1 cellular context compared by ENCODE assay signal in genomic region chrX:1391707-1392375, GRCh38.
TF ChIP-seq lines count a peak whose summit lies in the region.

SLC25A6 (minus strand) TSS chrX:1392113; CDS start chrX:1392009, 104 bp downstream.

TF ChIP-seq in HepG2, 621 proteins besides CTCF, POLR2A, EP300 and RAD21 (continued from another document and continues in another):
- TF ChIP-seq ZNF704 (CRISPR knock-in tag; IDR thresholded peaks at IDR 0.05; ENCODE audit: borderline replicate concordance) (peak; percentile 90; the same call in 1 of the 2 replicates), SP2 (CRISPR knock-in tag; IDR thresholded peaks at IDR 0.05) (peak; percentile 88), ZNF782 (CRISPR knock-in tag; IDR thresholded peaks at IDR 0.05; ENCODE audit: borderline replicate concordance) (peak; percentile 79; the same call in 1 of the 2 replicates), RAD51 (IDR thresholded peaks at IDR 0.05; ENCODE audit: borderline replicate concordance) (peak; percentile 97), ZNF143 (CRISPR knock-in tag; IDR thresholded peaks at IDR 0.05) (peak; percentile 91), SNAPC4 (CRISPR knock-in tag; IDR thresholded peaks at IDR 0.05) (peak; percentile 55; the same call in 1 of the 2 replicates), SIX1 (CRISPR knock-in tag; IDR thresholded peaks at IDR 0.05; ENCODE audit: borderline replicate concordance) (no peak), MXD4 (CRISPR knock-in tag; IDR thresholded peaks at IDR 0.05) (peak; percentile 85), ZNF83 (CRISPR knock-in tag; IDR thresholded peaks at IDR 0.05; ENCODE audit: borderline replicate concordance) (peak; percentile 97), ZNF737 (CRISPR knock-in tag; IDR thresholded peaks at IDR 0.05; ENCODE audit: borderline replicate concordance) (no peak), SP140L (CRISPR knock-in tag; IDR thresholded peaks at IDR 0.05; ENCODE audit: borderline replicate concordance) (no peak), BRD4 (CRISPR knock-in tag; IDR thresholded peaks at IDR 0.05) (peak; percentile 89; the same call in 1 of the 2 replicates), ATF1 (CRISPR knock-in tag; IDR thresholded peaks at IDR 0.05) (no peak), ZSCAN29 (CRISPR knock-in tag; conservative IDR thresholded peaks at IDR 0.05) (no peak), SALL2 (CRISPR knock-in tag; IDR thresholded peaks at IDR 0.05) (peak; percentile 51), ZZZ3 (CRISPR knock-in tag; IDR thresholded peaks at IDR 0.05; ENCODE audit: borderline replicate concordance) (no peak), SATB2 (CRISPR knock-in tag; IDR thresholded peaks at IDR 0.05) (no peak; the same call in 1 of the 2 replicates), ESRRA (CRISPR knock-in tag; IDR thresholded peaks at IDR 0.05; ENCODE audit: low read depth) (no peak), RELA (CRISPR knock-in tag; IDR thresholded peaks at IDR 0.05) (no peak), ZNF775 (CRISPR knock-in tag; IDR thresholded peaks at IDR 0.05; ENCODE audit: borderline replicate concordance) (no peak), ZNF256 (CRISPR knock-in tag; conservative IDR thresholded peaks at IDR 0.05) (no peak; the same call in 1 of the 2 replicates), ZFP1 (CRISPR knock-in tag; IDR thresholded peaks at IDR 0.05) (no peak), TRIM24 (CRISPR knock-in tag; IDR thresholded peaks at IDR 0.05) (no peak), THAP8 (CRISPR knock-in tag; IDR thresholded peaks at IDR 0.05; ENCODE audit: borderline replicate concordance) (no peak), ZNF510 (CRISPR knock-in tag; IDR thresholded peaks at IDR 0.05; ENCODE audit: low read depth) (0 out of 2 replicates have a peak, but pooled peaks have one; percentile 19), ZSCAN25 (CRISPR knock-in tag; IDR thresholded peaks at IDR 0.05) (no peak; the same call in 1 of the 2 replicates), MAF1 (CRISPR knock-in tag; IDR thresholded peaks at IDR 0.05; ENCODE audit: borderline replicate concordance) (peak; percentile 63; the same call in 1 of the 2 replicates), HMG20A (CRISPR knock-in tag; IDR thresholded peaks at IDR 0.05; ENCODE audit: borderline replicate concordance) (no peak), SRY (CRISPR knock-in tag; IDR thresholded peaks at IDR 0.05) (peak; percentile 95), JUND (CRISPR knock-in tag; IDR thresholded peaks at IDR 0.05) (peak; percentile 20; the same call in 1 of the 2 replicates), UBTF (CRISPR knock-in tag; IDR thresholded peaks at IDR 0.05) (peak; percentile 85), MAZ (IDR thresholded peaks at IDR 0.05; ENCODE audit: borderline replicate concordance, low read depth, low read length) (no peak; the same call in 1 of the 2 replicates), MAZ (CRISPR knock-in tag; IDR thresholded peaks at IDR 0.05; ENCODE audit: low read depth) (peak; percentile 93)
- TF ChIP-seq, protein P1, sequence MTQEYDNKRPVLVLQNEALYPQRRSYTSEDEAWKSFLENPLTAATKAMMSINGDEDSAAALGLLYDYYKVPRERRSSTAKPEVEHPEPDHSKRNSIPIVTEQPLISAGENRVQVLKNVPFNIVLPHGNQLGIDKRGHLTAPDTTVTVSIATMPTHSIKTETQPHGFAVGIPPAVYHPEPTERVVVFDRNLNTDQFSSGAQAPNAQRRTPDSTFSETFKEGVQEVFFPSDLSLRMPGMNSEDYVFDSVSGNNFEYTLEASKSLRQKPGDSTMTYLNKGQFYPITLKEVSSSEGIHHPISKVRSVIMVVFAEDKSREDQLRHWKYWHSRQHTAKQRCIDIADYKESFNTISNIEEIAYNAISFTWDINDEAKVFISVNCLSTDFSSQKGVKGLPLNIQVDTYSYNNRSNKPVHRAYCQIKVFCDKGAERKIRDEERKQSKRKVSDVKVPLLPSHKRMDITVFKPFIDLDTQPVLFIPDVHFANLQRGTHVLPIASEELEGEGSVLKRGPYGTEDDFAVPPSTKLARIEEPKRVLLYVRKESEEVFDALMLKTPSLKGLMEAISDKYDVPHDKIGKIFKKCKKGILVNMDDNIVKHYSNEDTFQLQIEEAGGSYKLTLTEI (CRISPR knock-in tag; conservative IDR thresholded peaks at IDR 0.05): no peak
- TF ChIP-seq, protein P2, sequence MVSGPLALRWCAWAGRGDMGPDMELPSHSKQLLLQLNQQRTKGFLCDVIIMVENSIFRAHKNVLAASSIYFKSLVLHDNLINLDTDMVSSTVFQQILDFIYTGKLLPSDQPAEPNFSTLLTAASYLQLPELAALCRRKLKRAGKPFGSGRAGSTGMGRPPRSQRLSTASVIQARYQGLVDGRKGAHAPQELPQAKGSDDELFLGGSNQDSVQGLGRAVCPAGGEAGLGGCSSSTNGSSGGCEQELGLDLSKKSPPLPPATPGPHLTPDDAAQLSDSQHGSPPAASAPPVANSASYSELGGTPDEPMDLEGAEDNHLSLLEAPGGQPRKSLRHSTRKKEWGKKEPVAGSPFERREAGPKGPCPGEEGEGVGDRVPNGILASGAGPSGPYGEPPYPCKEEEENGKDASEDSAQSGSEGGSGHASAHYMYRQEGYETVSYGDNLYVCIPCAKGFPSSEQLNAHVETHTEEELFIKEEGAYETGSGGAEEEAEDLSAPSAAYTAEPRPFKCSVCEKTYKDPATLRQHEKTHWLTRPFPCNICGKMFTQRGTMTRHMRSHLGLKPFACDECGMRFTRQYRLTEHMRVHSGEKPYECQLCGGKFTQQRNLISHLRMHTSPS (CRISPR knock-in tag; IDR thresholded peaks at IDR 0.05; ENCODE audit: low read depth): no peak; the same call in 1 of the 2 replicates
- TF ChIP-seq, protein P3, sequence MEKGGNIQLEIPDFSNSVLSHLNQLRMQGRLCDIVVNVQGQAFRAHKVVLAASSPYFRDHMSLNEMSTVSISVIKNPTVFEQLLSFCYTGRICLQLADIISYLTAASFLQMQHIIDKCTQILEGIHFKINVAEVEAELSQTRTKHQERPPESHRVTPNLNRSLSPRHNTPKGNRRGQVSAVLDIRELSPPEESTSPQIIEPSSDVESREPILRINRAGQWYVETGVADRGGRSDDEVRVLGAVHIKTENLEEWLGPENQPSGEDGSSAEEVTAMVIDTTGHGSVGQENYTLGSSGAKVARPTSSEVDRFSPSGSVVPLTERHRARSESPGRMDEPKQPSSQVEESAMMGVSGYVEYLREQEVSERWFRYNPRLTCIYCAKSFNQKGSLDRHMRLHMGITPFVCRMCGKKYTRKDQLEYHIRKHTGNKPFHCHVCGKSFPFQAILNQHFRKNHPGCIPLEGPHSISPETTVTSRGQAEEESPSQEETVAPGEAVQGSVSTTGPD (CRISPR knock-in tag; IDR thresholded peaks at IDR 0.05): no peak
- TF ChIP-seq, protein P4, sequence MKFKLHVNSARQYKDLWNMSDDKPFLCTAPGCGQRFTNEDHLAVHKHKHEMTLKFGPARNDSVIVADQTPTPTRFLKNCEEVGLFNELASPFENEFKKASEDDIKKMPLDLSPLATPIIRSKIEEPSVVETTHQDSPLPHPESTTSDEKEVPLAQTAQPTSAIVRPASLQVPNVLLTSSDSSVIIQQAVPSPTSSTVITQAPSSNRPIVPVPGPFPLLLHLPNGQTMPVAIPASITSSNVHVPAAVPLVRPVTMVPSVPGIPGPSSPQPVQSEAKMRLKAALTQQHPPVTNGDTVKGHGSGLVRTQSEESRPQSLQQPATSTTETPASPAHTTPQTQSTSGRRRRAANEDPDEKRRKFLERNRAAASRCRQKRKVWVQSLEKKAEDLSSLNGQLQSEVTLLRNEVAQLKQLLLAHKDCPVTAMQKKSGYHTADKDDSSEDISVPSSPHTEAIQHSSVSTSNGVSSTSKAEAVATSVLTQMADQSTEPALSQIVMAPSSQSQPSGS (CRISPR knock-in tag; IDR thresholded peaks at IDR 0.05): no peak
- TF ChIP-seq, protein P5, sequence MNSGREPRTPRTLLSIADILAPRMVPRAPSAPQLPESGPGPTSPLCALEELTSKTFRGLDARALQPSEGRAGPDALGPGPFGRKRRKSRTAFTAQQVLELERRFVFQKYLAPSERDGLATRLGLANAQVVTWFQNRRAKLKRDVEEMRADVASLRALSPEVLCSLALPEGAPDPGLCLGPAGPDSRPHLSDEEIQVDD (CRISPR knock-in tag; IDR thresholded peaks at IDR 0.05; ENCODE audit: borderline replicate concordance): peak; percentile 47; the same call in 1 of the 2 replicates
- TF ChIP-seq, protein P6, sequence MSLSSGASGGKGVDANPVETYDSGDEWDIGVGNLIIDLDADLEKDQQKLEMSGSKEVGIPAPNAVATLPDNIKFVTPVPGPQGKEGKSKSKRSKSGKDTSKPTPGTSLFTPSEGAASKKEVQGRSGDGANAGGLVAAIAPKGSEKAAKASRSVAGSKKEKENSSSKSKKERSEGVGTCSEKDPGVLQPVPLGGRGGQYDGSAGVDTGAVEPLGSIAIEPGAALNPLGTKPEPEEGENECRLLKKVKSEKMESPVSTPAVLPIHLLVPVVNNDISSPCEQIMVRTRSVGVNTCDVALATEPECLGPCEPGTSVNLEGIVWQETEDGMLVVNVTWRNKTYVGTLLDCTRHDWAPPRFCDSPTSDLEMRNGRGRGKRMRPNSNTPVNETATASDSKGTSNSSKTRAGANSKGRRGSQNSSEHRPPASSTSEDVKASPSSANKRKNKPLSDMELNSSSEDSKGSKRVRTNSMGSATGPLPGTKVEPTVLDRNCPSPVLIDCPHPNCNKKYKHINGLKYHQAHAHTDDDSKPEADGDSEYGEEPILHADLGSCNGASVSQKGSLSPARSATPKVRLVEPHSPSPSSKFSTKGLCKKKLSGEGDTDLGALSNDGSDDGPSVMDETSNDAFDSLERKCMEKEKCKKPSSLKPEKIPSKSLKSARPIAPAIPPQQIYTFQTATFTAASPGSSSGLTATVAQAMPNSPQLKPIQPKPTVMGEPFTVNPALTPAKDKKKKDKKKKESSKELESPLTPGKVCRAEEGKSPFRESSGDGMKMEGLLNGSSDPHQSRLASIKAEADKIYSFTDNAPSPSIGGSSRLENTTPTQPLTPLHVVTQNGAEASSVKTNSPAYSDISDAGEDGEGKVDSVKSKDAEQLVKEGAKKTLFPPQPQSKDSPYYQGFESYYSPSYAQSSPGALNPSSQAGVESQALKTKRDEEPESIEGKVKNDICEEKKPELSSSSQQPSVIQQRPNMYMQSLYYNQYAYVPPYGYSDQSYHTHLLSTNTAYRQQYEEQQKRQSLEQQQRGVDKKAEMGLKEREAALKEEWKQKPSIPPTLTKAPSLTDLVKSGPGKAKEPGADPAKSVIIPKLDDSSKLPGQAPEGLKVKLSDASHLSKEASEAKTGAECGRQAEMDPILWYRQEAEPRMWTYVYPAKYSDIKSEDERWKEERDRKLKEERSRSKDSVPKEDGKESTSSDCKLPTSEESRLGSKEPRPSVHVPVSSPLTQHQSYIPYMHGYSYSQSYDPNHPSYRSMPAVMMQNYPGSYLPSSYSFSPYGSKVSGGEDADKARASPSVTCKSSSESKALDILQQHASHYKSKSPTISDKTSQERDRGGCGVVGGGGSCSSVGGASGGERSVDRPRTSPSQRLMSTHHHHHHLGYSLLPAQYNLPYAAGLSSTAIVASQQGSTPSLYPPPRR (CRISPR knock-in tag; IDR thresholded peaks at IDR 0.05; ENCODE audit: borderline replicate concordance): 0 out of 2 replicates have a peak, but pooled peaks have one; percentile 18
